Comparison of ENCODE assay signal across 9 cellular contexts in genomic region chr1:32892368-32893197, GRCh38. TPM values are rescaled to one million over a fixed set of nuclear protein-coding genes. Genes with fewer than 3 reads are reported as not detected.
DNase-seq lines count a peak whose midpoint lies in the region; ATAC-seq and TF ChIP-seq lines count a peak whose summit lies in the region.
"Had no signal": no experiment of that assay in that cellular context is flagged by ENCODE, and none has a peak within 500 bp of the region (broad histone marks: within the 10 kb centered on the region; RNA-seq: fewer than 3 reads in every experiment).

No MANE protein-coding gene starts in this region.

- H3K36me3 ChIP-seq in MG63 = no peaks in the 10 kb centered on the region

- H3K27me3 Mint-ChIP-seq in activated naive CD4-positive, alpha-beta T cell treated with anti-CD3 and anti-CD28 coated beads, Interleukin-2, amount 10 ng/mL, durations not matched to agents 7 days and 5 days = peaks cover 95% of the 10 kb centered on the region
- peaks cover 39% of the 10 kb centered on the region for H3K27me3 Mint-ChIP-seq in osteocyte (ENCODE audit: unreplicated experiment)

- TF ChIP-seq CTCF in osteocyte (IDR thresholded peaks at IDR 0.05) = peak; percentile 74

- H3K27ac Mint-ChIP-seq in activated naive CD4-positive, alpha-beta T cell treated with anti-CD3 and anti-CD28 coated beads, Interleukin-2, amount 10 ng/mL, durations not matched to agents 7 days and 5 days = no peak overlapping the region
- H3K27ac Mint-ChIP-seq in osteocyte (ENCODE audit: unreplicated experiment) = no peak overlapping the region

- CTCF ChIA-PET in activated naive CD4-positive, alpha-beta T cell treated with anti-CD3 and anti-CD28 coated beads, Interleukin-2, amount 10 ng/mL, durations not matched to agents 7 days and 5 days (lab: Charles Lee) = interaction anchor here (0.6 to 6.3 kb wide), 14 partner anchors 11 to 492 kb away, joined by 3 to 27 read pairs (median 4); no protein-coding TSS in a partner anchor

- ATAC-seq in Right ventricle myocardium superior (ENCODE audit: poor library complexity) (peak; percentile 19), HG03432 (IDR thresholded peaks at IDR 0.05; ENCODE audit: unreplicated experiment) (no peak), GM21526 (IDR thresholded peaks at IDR 0.05; ENCODE audit: low FRiP score, unreplicated experiment) (no peak)

- no peaks in the 10 kb centered on the region for H3K9me3 ChIP-seq in MG63

- intact Hi-C loops in Right ventricle myocardium superior (cut with DNase I) = no loop called here

- peaks cover 10% of the 10 kb centered on the region for H3K4me1 Mint-ChIP-seq in activated naive CD4-positive, alpha-beta T cell treated with anti-CD3 and anti-CD28 coated beads, Interleukin-2, amount 10 ng/mL, durations not matched to agents 7 days and 5 days
- peaks cover 13% of the 10 kb centered on the region for H3K4me1 Mint-ChIP-seq in osteocyte (ENCODE audit: unreplicated experiment)

- H3K9me3 Mint-ChIP-seq in activated naive CD4-positive, alpha-beta T cell treated with anti-CD3 and anti-CD28 coated beads, Interleukin-2, amount 10 ng/mL, durations not matched to agents 7 days and 5 days = no peaks in the 10 kb centered on the region
- H3K9me3 Mint-ChIP-seq in osteocyte (ENCODE audit: unreplicated experiment) = no peaks in the 10 kb centered on the region

- H3K4me3 Mint-ChIP-seq in activated naive CD4-positive, alpha-beta T cell treated with anti-CD3 and anti-CD28 coated beads, Interleukin-2, amount 10 ng/mL, durations not matched to agents 7 days and 5 days = peak overlapping the region; percentile 23
- peak overlapping the region; percentile 73 for H3K4me3 Mint-ChIP-seq in osteocyte (ENCODE audit: unreplicated experiment)

- H3K4me3 ChIP-seq in MG63 = no peak overlapping the region

- DNase-seq in DMS79 (lab: John Stamatoyannopoulos, UW) = peak; percentile 53
- DNase-seq in NCI-H1105 treated with DMSO at 0.1 percent for 48 hours (lab: John Stamatoyannopoulos, UW) = peak; percentile 67
- DNase-seq in activated naive CD4-positive, alpha-beta T cell treated with anti-CD3 and anti-CD28 coated beads, Interleukin-2, amount 10 ng/mL, durations not matched to agents 7 days and 5 days = peak; percentile 46
- no peak for DNase-seq in Right ventricle myocardium superior
- no peak for DNase-seq in osteocyte (ENCODE audit: extremely low spot score, unreplicated experiment)
- DNase-seq in MG63 = no peak

- H3K27me3 ChIP-seq in MG63 = no peaks in the 10 kb centered on the region; the same call in 1 of the 2 replicates

- H3K36me3 Mint-ChIP-seq in activated naive CD4-positive, alpha-beta T cell treated with anti-CD3 and anti-CD28 coated beads, Interleukin-2, amount 10 ng/mL, durations not matched to agents 7 days and 5 days = no peaks in the 10 kb centered on the region
- no peaks in the 10 kb centered on the region for H3K36me3 Mint-ChIP-seq in osteocyte (ENCODE audit: unreplicated experiment)

RNA-seq across cellular contexts. Expression of gene HPCA, which starts 6.3 kb away (rescaled TPM):
- not detected for total RNA-seq in Right ventricle myocardium superior
- total RNA-seq in osteocyte = not detected in 2 replicates
- total RNA-seq in MG63 (2014; rRNA removed; shearing (Covaris generic); ENCODE audit: low replicate concordance) = not detected in 2 replicates
- total RNA-seq: T-helper 1 cell treated with Interleukin-12 subunit alpha and Interleukin-12 subunit beta and Interleukin-4 antibody, amounts not matched to agents 30 ng/mL and 1 ng/mL, for 36 hours had no signal

RNA-seq across cellular contexts. Expression of gene TMEM54, which starts 8.6 kb away (rescaled TPM):
- total RNA-seq in Right ventricle myocardium superior (10.5 TPM), osteocyte (7.3 and 9.8 TPM in 2 replicates)
- total RNA-seq in MG63 (2014; rRNA removed; shearing (Covaris generic); ENCODE audit: low replicate concordance) = 6.3 and 30.7 TPM in 2 replicates

RNA-seq across cellular contexts. Expression of gene FNDC5, which starts 21.9 kb away (rescaled TPM):
- total RNA-seq in Right ventricle myocardium superior = 139 TPM
- total RNA-seq in osteocyte = 2.0 and 3.2 TPM in 2 replicates
- total RNA-seq in MG63 (2014; rRNA removed; shearing (Covaris generic); ENCODE audit: low replicate concordance) = 0.23 TPM in 1 of 2 replicates, not detected in the other
- total RNA-seq: T-helper 1 cell treated with Interleukin-12 subunit alpha and Interleukin-12 subunit beta and Interleukin-4 antibody, amounts not matched to agents 30 ng/mL and 1 ng/mL, for 36 hours had no signal

Comparison
In these comparisons a context has a peak if more than half of its experiments do, and no peak if none do; other contexts are left out.
1. DNase-seq: peak in DMS79 (single experiment), NCI-H1105 treated with DMSO at 0.1 percent for 48 hours (single experiment) and activated naive CD4-positive, alpha-beta T cell treated with anti-CD3 and anti-CD28 coated beads, Interleukin-2, amount 10 ng/mL, durations not matched to agents 7 days and 5 days (single experiment); none in Right ventricle myocardium superior (single experiment), osteocyte (single experiment) and MG63 (single experiment).
2. RNA of gene FNDC5, which starts 21.9 kb away (total RNA-seq): 139 TPM in Right ventricle myocardium superior (single experiment); 2.0 to 3.2 TPM in osteocyte and 0.23 TPM in MG63; every median in the first group is over 10 times any median in the second.